ENCODE assay signal across 10 cellular contexts in the genomic region with DNA sequence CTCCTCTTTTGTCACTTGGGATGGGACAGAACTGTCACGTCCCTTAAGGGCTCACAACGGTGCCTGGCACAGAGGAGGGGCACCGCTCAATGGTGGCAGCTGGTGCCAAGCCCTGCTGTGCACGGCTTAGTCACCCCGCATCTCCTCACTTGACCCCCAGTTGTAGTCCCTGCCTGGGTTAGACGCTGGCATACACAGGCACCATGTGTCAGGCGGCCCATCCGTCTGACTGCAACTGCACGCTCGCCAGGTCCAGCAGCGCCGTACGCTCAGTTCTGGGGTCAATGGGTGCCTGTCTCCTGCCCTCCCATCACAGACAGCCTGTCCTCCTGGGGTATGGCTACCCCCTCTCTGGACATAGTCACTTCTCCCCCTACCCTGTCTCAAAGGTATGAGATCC. TPM values are rescaled to one million over a fixed set of nuclear protein-coding genes. Genes with fewer than 3 reads are reported as not detected.
DNase-seq lines count a peak whose midpoint lies in the region; ATAC-seq and TF ChIP-seq lines count a peak whose summit lies in the region.
"Had no signal": no experiment of that assay in that cellular context is flagged by ENCODE, and none has a peak within 500 bp of the region (broad histone marks: within the 10 kb centered on the region; RNA-seq: fewer than 3 reads in every experiment).

No MANE protein-coding gene starts in this region.

- no peaks in the 10 kb centered on the region for H3K9me3 Mint-ChIP-seq in endodermal cell
- H3K9me3 Mint-ChIP-seq in stimulated activated naive B cell treated with anti-CD40 and anti-IgM and Interleukin-4, amounts not matched to agents 10 μg/mL and 1 μg/mL and 100 μg/mL, for 72 hours, result no peaks in the 10 kb centered on the region
- H3K9me3 Mint-ChIP-seq: HFFc6 had no signal

- in situ Hi-C loops in IMR-90 (cut with MboI; ENCODE audit: low sequenced_read_pairs), result no loop called here

- H3K27ac Mint-ChIP-seq in endodermal cell, result no peak overlapping the region
- no peak overlapping the region for H3K27ac Mint-ChIP-seq in stimulated activated naive B cell treated with anti-CD40 and anti-IgM and Interleukin-4, amounts not matched to agents 10 μg/mL and 1 μg/mL and 100 μg/mL, for 72 hours

- peak overlapping the region; percentile 56; the same call in 1 of the 2 replicates for H2AK5ac ChIP-seq in IMR-90 (ENCODE audit: low read depth, low read length)

- POLR2A ChIA-PET in IMR-90 (lab: Charles Lee; ENCODE audit: unreplicated experiment), result no interaction called here

- DNase-seq in C1 segment of cervical spinal cord (lab: John Stamatoyannopoulos, UW), result peak in 9 of 14 donors; percentile 53 to 90 (median 71)
- no peak for DNase-seq in IMR-90
- no peak for DNase-seq in endodermal cell
- peak; percentile 55 for DNase-seq in occipital lobe (lab: John Stamatoyannopoulos, UW)
- DNase-seq in stimulated activated naive B cell treated with anti-CD40 and anti-IgM and Interleukin-4, amounts not matched to agents 10 μg/mL and 1 μg/mL and 100 μg/mL, for 72 hours, result no peak
- no peak for DNase-seq in body of pancreas
- DNase-seq: activated effector memory CD4-positive, alpha-beta T cell treated with Interleukin-2 at 50 U/mL for 16 hours; HFFc6 had no signal

- H3K9ac ChIP-seq in IMR-90 (ENCODE audit: low read depth, low read length) (no peak overlapping the region), endodermal cell (ENCODE audit: extremely low read depth, low read length, poor library complexity, severe bottlenecking) (no peak overlapping the region)

- no peaks in the 10 kb centered on the region for H3K27me3 ChIP-seq in IMR-90 (ENCODE audit: control insufficient read depth, insufficient read depth, low read length)
- no peaks in the 10 kb centered on the region for H3K27me3 ChIP-seq in endodermal cell (ENCODE audit: control insufficient read depth, insufficient read depth, low read length, poor library complexity, severe bottlenecking)
- no peaks in the 10 kb centered on the region for H3K27me3 ChIP-seq in body of pancreas

- H3K4ac ChIP-seq in IMR-90 (ENCODE audit: low read depth, low read length), result no peak overlapping the region

- no peak overlapping the region for H3K4me2 ChIP-seq in IMR-90 (ENCODE audit: low read depth, low read length)

- H4K5ac ChIP-seq in IMR-90 (ENCODE audit: low read depth, low read length), result no peak overlapping the region; the same call in 1 of the 2 replicates

- no peaks in the 10 kb centered on the region for H3K36me3 ChIP-seq in IMR-90 (ENCODE audit: control insufficient read depth, insufficient read depth, low read length)
- H3K36me3 ChIP-seq in endodermal cell (ENCODE audit: control insufficient read depth, insufficient read depth, low read length), result no peaks in the 10 kb centered on the region
- no peaks in the 10 kb centered on the region for H3K36me3 ChIP-seq in body of pancreas (replicated peaks in 1 of 2; ENCODE audit: insufficient read depth in 1 of 2, low read depth in 2 of 2)

- H3K27ac ChIP-seq in IMR-90 (ENCODE audit: insufficient read depth, low read length), result no peak overlapping the region
- no peak overlapping the region for H3K27ac ChIP-seq in endodermal cell (ENCODE audit: low read depth, low read length)
- H3K27ac ChIP-seq in body of pancreas, result no peak overlapping the region

- H2BK20ac ChIP-seq in IMR-90 (ENCODE audit: low read depth, low read length), result no peak overlapping the region

- no peak for ATAC-seq in IMR-90 (ENCODE audit: low read depth)
- ATAC-seq in stimulated activated naive B cell treated with anti-CD40 and anti-IgM and Interleukin-4, amounts not matched to agents 10 μg/mL and 1 μg/mL and 100 μg/mL, for 72 hours (replicated peaks), result no peak
- ATAC-seq in HG02981 (IDR thresholded peaks at IDR 0.05; ENCODE audit: unreplicated experiment), result no peak
- ATAC-seq in body of pancreas, result no peak
- ATAC-seq in GM18867 (IDR thresholded peaks at IDR 0.05; ENCODE audit: unreplicated experiment), result no peak

- no peak for TF ChIP-seq RAD21 in IMR-90 (IDR thresholded peaks at IDR 0.05; ENCODE audit: low read length)

- H4K20me1 ChIP-seq in IMR-90 (ENCODE audit: insufficient read depth, low read length), result peaks cover 26% of the 10 kb centered on the region

- H3K4me1 Mint-ChIP-seq in endodermal cell, result peaks cover 15% of the 10 kb centered on the region
- peaks cover 20 to 37% of the 10 kb centered on the region in 2 donors for H3K4me1 Mint-ChIP-seq in stimulated activated naive B cell treated with anti-CD40 and anti-IgM and Interleukin-4, amounts not matched to agents 10 μg/mL and 1 μg/mL and 100 μg/mL, for 72 hours

- H2BK15ac ChIP-seq in IMR-90 (ENCODE audit: low read depth, low read length), result no peak overlapping the region

- H2AFZ ChIP-seq in IMR-90 (replicated peaks; ENCODE audit: low read length, poor library complexity), result peak overlapping the region; percentile 97

- dilution Hi-C loops in IMR-90 (cut with HindIII; ENCODE audit: low sequenced_read_pairs, unreplicated experiment), result no loop called here

- no peaks in the 10 kb centered on the region for H3K36me3 Mint-ChIP-seq in endodermal cell (ENCODE audit: low read depth)
- H3K36me3 Mint-ChIP-seq in stimulated activated naive B cell treated with anti-CD40 and anti-IgM and Interleukin-4, amounts not matched to agents 10 μg/mL and 1 μg/mL and 100 μg/mL, for 72 hours, result peaks cover 0 to 3% of the 10 kb centered on the region in 2 donors

- H3K18ac ChIP-seq in IMR-90 (ENCODE audit: low read depth, low read length), result no peak overlapping the region

- H3K9me3 ChIP-seq in IMR-90 (ENCODE audit: control insufficient read depth, insufficient read depth, low read length) (no peaks in the 10 kb centered on the region), endodermal cell (ENCODE audit: control insufficient read depth, low read length) (no peaks in the 10 kb centered on the region), body of pancreas (no peaks in the 10 kb centered on the region)

- no peak overlapping the region for H2BK5ac ChIP-seq in IMR-90 (ENCODE audit: low read depth, low read length, poor library complexity, severe bottlenecking)

- intact Hi-C loops in IMR-90 (cut with micrococcal nuclease) (no loop called here), body of pancreas (cut with DNase I) (no loop called here)

- peak overlapping the region; percentile 91 to 95; a peak in 1 of 4 replicates for H4K8ac ChIP-seq in IMR-90 (ENCODE audit: low read depth in 2 of 2, low read length in 2 of 2)

- peaks cover 2% of the 10 kb centered on the region for H3K27me3 Mint-ChIP-seq in endodermal cell (ENCODE audit: insufficient read depth)
- H3K27me3 Mint-ChIP-seq in stimulated activated naive B cell treated with anti-CD40 and anti-IgM and Interleukin-4, amounts not matched to agents 10 μg/mL and 1 μg/mL and 100 μg/mL, for 72 hours, result no peaks in the 10 kb centered on the region

- H2BK120ac ChIP-seq in IMR-90 (ENCODE audit: low read depth, low read length), result no peak overlapping the region

- H3K23ac ChIP-seq in IMR-90 (ENCODE audit: low read depth, low read length), result no peak overlapping the region

- WGBS in IMR-90 (ENCODE audit: extremely low coverage in 2 of 2, insufficient read length in 1 of 2), 2 experiments, result 84% methylated on average over 12 of the region's 13 CpGs; no CpG with 5 or more reads in 1 of the 2 experiments
- 94 to 100% methylated on average over 8 to 13 of the region's 13 CpGs for WGBS in endodermal cell (ENCODE audit: insufficient coverage in 1 of 2, insufficient read length in 1 of 2), 2 experiments
- WGBS in body of pancreas, 2 donors, result 93% methylated on average over 13 of the region's 13 CpGs; no CpG with 5 or more reads in 1 of the 2 donors

- CTCF ChIA-PET in IMR-90 (lab: Yijun Ruan, JAX), result no interaction called here

- H3K4me1 ChIP-seq in IMR-90 (ENCODE audit: control insufficient read depth, insufficient read depth, low read length), result peaks cover 26% of the 10 kb centered on the region
- H3K4me1 ChIP-seq in endodermal cell (ENCODE audit: control insufficient read depth, insufficient read depth, low read length), result peaks cover 8% of the 10 kb centered on the region
- H3K4me1 ChIP-seq in body of pancreas, result peaks cover 48% of the 10 kb centered on the region

- H3K9me1 ChIP-seq in IMR-90 (ENCODE audit: insufficient read depth, low read length), result peaks cover 9% of the 10 kb centered on the region

- no peak for TF ChIP-seq CTCF in IMR-90 (conservative IDR thresholded peaks at IDR 0.05; ENCODE audit: low read depth, low read length)
- no peak for TF ChIP-seq CTCF in endodermal cell (conservative IDR thresholded peaks at IDR 0.05)
- TF ChIP-seq CTCF in body of pancreas (IDR thresholded peaks at IDR 0.05), result no peak

- TF ChIP-seq POLR2A in IMR-90 (IDR thresholded peaks at IDR 0.05; ENCODE audit: low read depth, low read length) (no peak), body of pancreas (IDR thresholded peaks at IDR 0.05) (no peak)

- peaks cover 3 to 36% of the 10 kb centered on the region in 2 experiments for H3K79me1 ChIP-seq in IMR-90 (ENCODE audit: low read depth in 1 of 2, low read length in 2 of 2)

- H3K4me3 Mint-ChIP-seq in endodermal cell, result peak overlapping the region; percentile 52
- peak overlapping the region in 1 of 2 donors; percentile 84 for H3K4me3 Mint-ChIP-seq in stimulated activated naive B cell treated with anti-CD40 and anti-IgM and Interleukin-4, amounts not matched to agents 10 μg/mL and 1 μg/mL and 100 μg/mL, for 72 hours

- H3K56ac ChIP-seq in IMR-90 (ENCODE audit: extremely low read depth, insufficient read depth, low read length), result no peak overlapping the region

- no peak overlapping the region for H3K14ac ChIP-seq in IMR-90 (replicated peaks; ENCODE audit: low read depth, low read length)

- no peak overlapping the region for H2AK9ac ChIP-seq in IMR-90 (replicated peaks; ENCODE audit: low read depth, low read length, poor library complexity)

- no TSS peak for BruUV-seq in IMR-90 (replicated peaks; lab: Mats Ljungman, UMichigan)

- no peak overlapping the region for H4K91ac ChIP-seq in IMR-90 (ENCODE audit: insufficient read depth, low read depth, low read length)

- H3K4me3 ChIP-seq in IMR-90 (ENCODE audit: insufficient read depth, low read depth, low read length) (no peak overlapping the region), endodermal cell (ENCODE audit: low read length) (no peak overlapping the region), body of pancreas (no peak overlapping the region)

RNA-seq across cellular contexts. Expression of gene PACS2, which starts 1.6 kb away (rescaled TPM):
- total RNA-seq in IMR-90 (2012; rRNA removed), result 15.3 and 15.6 TPM in 2 replicates
- polyA plus RNA-seq in IMR-90 (2012; rRNA removed), result 32.2 and 35.1 TPM in 2 replicates
- polyA plus RNA-seq in IMR-90 (2012; cell fraction: cytosol; rRNA removed), result 21.8 and 38.1 TPM in 2 replicates
- 145 and 229 TPM in 2 replicates for polyA plus RNA-seq in IMR-90 (2012; cell fraction: nucleus; rRNA removed; ENCODE audit: low replicate concordance)
- 100 to 1,000 TPM; 117 to 121 TPM for total RNA-seq in endodermal cell
- 83.2 TPM for polyA plus RNA-seq in endodermal cell (2013, experiment 1 of 2)
- 79.9 TPM for polyA plus RNA-seq in endodermal cell (2013, experiment 2 of 2)
- total RNA-seq in occipital lobe, result 75.8 TPM
- 100 to 1,000 TPM in 1 of 2 donors, 10 to 100 TPM in 1; 56.6 to 102 TPM for total RNA-seq in body of pancreas

RNA-seq across cellular contexts. Expression of gene BRF1, which starts 12.2 kb away (rescaled TPM):
- 12.4 and 13.3 TPM in 2 replicates for total RNA-seq in IMR-90 (2012; rRNA removed)
- polyA plus RNA-seq in IMR-90 (2012; rRNA removed), result 16.4 and 16.7 TPM in 2 replicates
- polyA plus RNA-seq in IMR-90 (2012; cell fraction: cytosol; rRNA removed), result 13.5 and 19.0 TPM in 2 replicates
- polyA plus RNA-seq in IMR-90 (2012; cell fraction: nucleus; rRNA removed; ENCODE audit: low replicate concordance), result 44.2 and 86.6 TPM in 2 replicates
- 10 to 100 TPM; 37.0 to 44.5 TPM for total RNA-seq in endodermal cell
- polyA plus RNA-seq in endodermal cell (2013, experiment 1 of 2), result 23.9 TPM
- 21.8 TPM for polyA plus RNA-seq in endodermal cell (2013, experiment 2 of 2)
- 61.1 TPM for total RNA-seq in occipital lobe
- total RNA-seq in body of pancreas, result 10 to 100 TPM; 54.5 to 86.7 TPM

Comparison
In these comparisons a context has a peak if more than half of its experiments do, and no peak if none do; other contexts are left out.
1. DNase-seq: peak in C1 segment of cervical spinal cord (9 of 14) and occipital lobe (single experiment); none in IMR-90 (single experiment), endodermal cell (single experiment), stimulated activated naive B cell treated with anti-CD40 and anti-IgM and Interleukin-4, amounts not matched to agents 10 μg/mL and 1 μg/mL and 100 μg/mL, for 72 hours (single experiment) and body of pancreas (0 of 4).